21 cellular contexts compared by ENCODE assay signal in the genomic region with DNA sequence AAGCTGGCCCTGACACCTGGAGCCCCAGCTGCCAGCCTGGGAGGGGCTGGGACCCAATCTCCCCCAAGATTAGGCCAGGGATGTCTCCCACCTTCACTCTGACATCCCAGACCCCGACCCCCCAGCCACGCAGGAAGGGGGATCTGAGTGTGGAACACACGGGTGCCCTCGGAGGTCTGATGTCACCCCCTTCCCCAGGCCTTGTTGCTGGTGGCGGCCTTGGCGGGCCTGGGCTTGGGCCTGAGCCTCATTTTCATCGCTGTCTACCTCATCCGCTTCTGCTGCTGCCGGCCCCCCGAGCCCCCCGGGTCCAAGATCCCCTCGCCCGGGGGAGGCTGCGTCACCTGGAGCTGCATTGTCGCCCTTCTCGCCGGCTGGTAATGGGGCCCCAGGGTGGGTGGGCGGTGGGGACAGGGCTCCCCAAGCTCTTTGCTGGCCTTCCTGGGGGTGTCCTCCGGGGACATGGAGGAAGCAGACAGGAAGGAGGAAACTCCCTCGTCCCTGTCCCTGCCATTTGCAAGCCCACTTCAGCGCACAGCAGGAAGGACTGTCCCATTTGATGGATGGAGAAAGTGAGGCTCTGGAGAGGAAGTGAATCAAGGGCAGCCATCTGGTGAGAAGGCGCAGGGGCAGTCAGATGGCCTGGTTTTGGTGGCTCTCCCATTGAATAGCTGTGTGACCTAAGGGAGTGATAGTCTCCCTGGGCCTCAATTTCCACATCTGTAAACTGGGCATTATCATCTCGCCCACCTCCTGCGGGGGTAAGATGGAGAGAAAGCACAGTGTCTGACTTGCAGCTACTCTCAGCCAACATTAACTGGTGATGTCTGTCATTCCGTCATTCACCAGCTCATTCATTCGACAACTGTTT. TPM values are rescaled to one million over a fixed set of nuclear protein-coding genes. Genes with fewer than 3 reads are reported as not detected.
DNase-seq lines count a peak whose midpoint lies in the region; ATAC-seq and TF ChIP-seq lines count a peak whose summit lies in the region.
"Had no signal": no experiment of that assay in that cellular context is flagged by ENCODE, and none has a peak within 500 bp of the region (broad histone marks: within the 10 kb centered on the region; RNA-seq: fewer than 3 reads in every experiment).

No MANE protein-coding gene starts in this region.

- H3K27ac Mint-ChIP-seq in nephron = peak overlapping the region; percentile 59 to 81 (median 61)

- no peaks in the 10 kb centered on the region for H3K36me3 Mint-ChIP-seq in nephron (ENCODE audit: low read depth)

- TF ChIP-seq EP300 in tibial nerve (IDR thresholded peaks at IDR 0.05) = no peak

- peaks cover 28% of the 10 kb centered on the region for H3K4me1 Mint-ChIP-seq in nephron

- no peaks in the 10 kb centered on the region for H3K9me3 ChIP-seq in heart right ventricle
- no peaks in the 10 kb centered on the region for H3K9me3 ChIP-seq in body of pancreas
- H3K9me3 ChIP-seq in tibial nerve = no peaks in the 10 kb centered on the region
- H3K9me3 ChIP-seq: SK-N-SH had no signal

- H3K36me3 ChIP-seq in heart right ventricle (no peaks in the 10 kb centered on the region), body of pancreas (replicated peaks in 1 of 2; ENCODE audit: insufficient read depth in 1 of 2, low read depth in 2 of 2) (no peaks in the 10 kb centered on the region), tibial nerve (no peaks in the 10 kb centered on the region)

- intact Hi-C loops in heart right ventricle (cut with DNase I) = no loop called here
- intact Hi-C loops in Right ventricle myocardium superior (cut with DNase I) = no loop called here
- intact Hi-C loops in body of pancreas (cut with DNase I) = no loop called here

- H3K27me3 Mint-ChIP-seq in nephron (ENCODE audit: low read depth) = peaks cover 39% of the 10 kb centered on the region

- TF ChIP-seq POLR2A in body of pancreas (IDR thresholded peaks at IDR 0.05) = no peak
- no peak for TF ChIP-seq POLR2A in tibial nerve (IDR thresholded peaks at IDR 0.05)

- ATAC-seq in heart right ventricle (no peak), Right ventricle myocardium superior (ENCODE audit: poor library complexity) (no peak), body of pancreas (no peak)
- ATAC-seq: esophagus mucosa, HCT116 had no signal

- no peak overlapping the region for H3K4me3 ChIP-seq in heart right ventricle
- H3K4me3 ChIP-seq in body of pancreas = no peak overlapping the region
- H3K4me3 ChIP-seq in tibial nerve = no peak overlapping the region

- no peak for DNase-seq in heart right ventricle
- no peak for DNase-seq in Right ventricle myocardium superior
- DNase-seq in body of pancreas = no peak
- DNase-seq in tibial nerve (ENCODE audit: low spot score in 2 of 2) = no peak
- no peak for DNase-seq in NCI-H446 treated with DMSO at 0.1 percent for 48 hours (lab: John Stamatoyannopoulos, UW)
- DNase-seq in GF-D8 (lab: John Stamatoyannopoulos, UW) = no peak
- no peak for DNase-seq in hypothalamus (lab: John Stamatoyannopoulos, UW)
- DNase-seq: activated CD4-positive, alpha-beta T cell treated with anti-CD3 and anti-CD28 coated beads for 1 hour; mammary epithelial cell; NCI-H1436 treated with DMSO at 0.1 percent for 48 hours; NCI-H2171 treated with DMSO at 0.1 percent for 48 hours; NCI-H748 treated with DMSO at 0.1 percent for 48 hours; SK-N-SH; T1000 had no signal

- no peak for TF ChIP-seq CTCF in heart right ventricle (IDR thresholded peaks at IDR 0.05)
- TF ChIP-seq CTCF in body of pancreas (IDR thresholded peaks at IDR 0.05) = no peak
- no peak for TF ChIP-seq CTCF in nephron (IDR thresholded peaks at IDR 0.05; ENCODE audit: unreplicated experiment in 3 of 3)
- no peak for TF ChIP-seq CTCF in tibial nerve (IDR thresholded peaks at IDR 0.05)

- H3K4me1 ChIP-seq in heart right ventricle = peaks cover 4 to 46% (median 17%) of the 10 kb centered on the region in 9 donors
- peaks cover 20% of the 10 kb centered on the region for H3K4me1 ChIP-seq in body of pancreas
- peaks cover 0 to 64% (median 12%) of the 10 kb centered on the region in 4 donors for H3K4me1 ChIP-seq in tibial nerve

- H3K9me3 Mint-ChIP-seq in nephron = peaks cover 2% of the 10 kb centered on the region

- H3K27ac ChIP-seq in heart right ventricle = peak overlapping the region in 7 of 10 donors; percentile 8 to 85 (median 44)
- peak overlapping the region; percentile 73 to 87 (median 80) for H3K27ac ChIP-seq in body of pancreas
- H3K27ac ChIP-seq in tibial nerve = peak overlapping the region; percentile 73 to 92 (median 82)

- peak overlapping the region; percentile 7 to 57 (median 47) for H3K4me3 Mint-ChIP-seq in nephron

- WGBS in heart right ventricle, 2 donors = 76 to 79% methylated on average over 26 of the region's 26 CpGs
- 62 to 81% methylated on average over 12 to 26 of the region's 26 CpGs for WGBS in body of pancreas, 2 donors
- 60 to 70% methylated on average over 14 to 17 of the region's 26 CpGs for WGBS in tibial nerve, 2 donors

- H3K27me3 ChIP-seq in heart right ventricle (peaks cover 22 to 95% (median 83%) of the 10 kb centered on the region in 7 donors), body of pancreas (peaks cover 0 to 14% of the 10 kb centered on the region in 2 donors), tibial nerve (peaks cover 0 to 57% of the 10 kb centered on the region in 2 donors)

RNA-seq across cellular contexts. Expression of gene TTYH1, which starts 3.9 kb away (rescaled TPM):
- total RNA-seq in heart right ventricle = 1 to 10 TPM in 5 of 10 donors, under 1 TPM in 5; 0.37 to 4.3 (median 1.0) TPM
- 1 to 10 TPM; 1.8 to 3.1 TPM for polyA plus RNA-seq in heart right ventricle
- total RNA-seq in Right ventricle myocardium superior = 1.5 TPM
- 10 to 100 TPM; 20.5 to 88.7 TPM for total RNA-seq in body of pancreas
- 10 to 100 TPM; 21.0 to 50.0 (median 34.9) TPM for total RNA-seq in tibial nerve
- total RNA-seq: CD4-positive, CD25-positive, alpha-beta regulatory T cell; pulmonary artery endothelial cell had no signal
- polyA plus RNA-seq: mammary epithelial cell had no signal

RNA-seq across cellular contexts. Expression of gene LENG8, which starts 29.8 kb away (rescaled TPM):
- total RNA-seq in heart right ventricle (10 to 100 TPM; 45.5 to 76.2 (median 56.8) TPM), Right ventricle myocardium superior (56.0 TPM), body of pancreas (100 to 1,000 TPM; 182 to 290 TPM), tibial nerve (100 to 1,000 TPM; 189 to 389 (median 285) TPM)
- 100 to 1,000 TPM in 1 of 2 donors, 10 to 100 TPM in 1; 34.3 to 194 TPM for polyA plus RNA-seq in heart right ventricle

RNA-seq across cellular contexts. Expression of gene LENG9, which starts 44.4 kb away (rescaled TPM):
- total RNA-seq in heart right ventricle = 1 to 10 TPM; 1.0 to 4.2 (median 1.5) TPM
- polyA plus RNA-seq in heart right ventricle = 1 to 10 TPM; 1.6 to 2.6 TPM
- 1.1 TPM for total RNA-seq in Right ventricle myocardium superior
- 10 to 100 TPM; 21.8 to 25.7 TPM for total RNA-seq in body of pancreas
- total RNA-seq in tibial nerve = 10 to 100 TPM in 1 of 4 donors, 1 to 10 TPM in 3; 5.9 to 10.3 (median 9.4) TPM

RNA-seq across cellular contexts. Expression of gene CDC42EP5, which starts 53.9 kb away (rescaled TPM):
- total RNA-seq in heart right ventricle (10 to 100 TPM in 5 of 10 donors, 1 to 10 TPM in 5; 5.3 to 22.8 (median 9.7) TPM), Right ventricle myocardium superior (11.6 TPM), body of pancreas (10 to 100 TPM; 18.2 to 92.9 TPM), tibial nerve (10 to 100 TPM; 38.9 to 62.2 (median 50.2) TPM)
- polyA plus RNA-seq in heart right ventricle = 10 to 100 TPM; 11.2 to 21.9 TPM
- total RNA-seq: activated T-helper 1 cell treated with anti-CD3 and anti-CD28 coated beads, Interleukin-12 subunit alpha, Interleukin-12 subunit beta, Interleukin-2, Interleukin-4 antibody, amounts not matched to agents 30 ng/mL and 10 ng/mL and 1 ng/mL, durations not matched to agents 14 hours and 24 hours and 36 hours; CD4-positive, CD25-positive, alpha-beta regulatory T cell had no signal
- polyA plus RNA-seq: CD4-positive, CD25-positive, alpha-beta regulatory T cell had no signal

RNA-seq across cellular contexts. Expression of gene LAIR1, which starts 54.4 kb away (rescaled TPM):
- 10 to 100 TPM in 2 of 10 donors, 1 to 10 TPM in 8; 2.1 to 36.3 (median 4.1) TPM for total RNA-seq in heart right ventricle
- 1 to 10 TPM; 5.1 to 5.3 TPM for polyA plus RNA-seq in heart right ventricle
- total RNA-seq in Right ventricle myocardium superior = 6.3 TPM
- 10 to 100 TPM in 1 of 2 donors, 1 to 10 TPM in 1; 2.9 to 35.6 TPM for total RNA-seq in body of pancreas
- 10 to 100 TPM; 15.5 to 59.1 (median 31.1) TPM for total RNA-seq in tibial nerve
- total RNA-seq: A673, mammary epithelial cell, pulmonary artery endothelial cell had no signal
- polyA plus RNA-seq: mammary epithelial cell, SK-N-SH had no signal
